16 cellular contexts compared by ENCODE assay signal in the genomic region with DNA sequence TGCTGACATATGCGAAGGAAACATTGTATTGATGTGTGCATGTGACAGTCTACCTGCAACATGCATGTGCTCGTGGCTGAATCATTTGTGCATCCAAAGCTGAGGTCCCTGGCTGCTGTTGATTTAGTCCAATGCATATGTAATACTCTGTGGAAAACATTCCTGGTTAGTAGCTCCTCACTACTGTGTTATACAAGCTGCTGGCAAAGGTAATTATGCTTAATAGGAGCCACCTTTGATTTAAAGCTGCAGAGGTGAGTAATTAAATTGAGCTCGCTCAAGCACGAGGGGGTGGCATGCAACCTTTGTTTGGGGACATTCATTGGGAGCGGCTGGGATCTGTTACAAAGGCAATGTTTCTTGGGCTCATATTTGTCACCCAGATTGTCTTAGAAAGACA.
"Had no signal": no experiment of that assay in that cellular context is flagged by ENCODE, and none has a peak within 500 bp of the region (broad histone marks: within the 10 kb centered on the region; RNA-seq: fewer than 3 reads in every experiment).

No MANE protein-coding gene starts in this region.

- H3K27me3 Mint-ChIP-seq: activated naive CD8-positive, alpha-beta T cell treated with anti-CD3 and anti-CD28 coated beads for 36 hours; dendritic cell treated with granulocyte-macrophage colony-stimulating factor and Interleukin-4, amounts not matched to agents 40 ng/mL and 50 ng/mL, for 4 days had no signal

- H3K27ac Mint-ChIP-seq: activated naive CD8-positive, alpha-beta T cell treated with anti-CD3 and anti-CD28 coated beads for 36 hours; activated T-helper 1 cell treated with anti-CD3 and anti-CD28 coated beads, Interleukin-12 subunit alpha, Interleukin-12 subunit beta, Interleukin-2, Interleukin-4 antibody, amounts not matched to agents 30 ng/mL and 10 ng/mL and 1 ng/mL, durations not matched to agents 14 hours and 24 hours and 36 hours; dendritic cell treated with granulocyte-macrophage colony-stimulating factor and Interleukin-4, amounts not matched to agents 40 ng/mL and 50 ng/mL, for 4 days; effector memory CD8-positive, alpha-beta T cell; natural killer cell treated with Interleukin-12 subunit alpha and Interleukin-12 subunit beta and Interleukin-15 and Interleukin-18, amount 100 ng/mL, for 72 hours; stimulated activated memory B cell treated with anti-CD40 and anti-IgM and Interleukin-4, amounts not matched to agents 10 μg/mL and 1 μg/mL and 100 μg/mL, for 72 hours had no signal

- H3K4me3 Mint-ChIP-seq: activated naive CD8-positive, alpha-beta T cell treated with anti-CD3 and anti-CD28 coated beads for 36 hours; activated T-helper 1 cell treated with anti-CD3 and anti-CD28 coated beads, Interleukin-12 subunit alpha, Interleukin-12 subunit beta, Interleukin-2, Interleukin-4 antibody, amounts not matched to agents 30 ng/mL and 10 ng/mL and 1 ng/mL, durations not matched to agents 14 hours and 24 hours and 36 hours; dendritic cell treated with granulocyte-macrophage colony-stimulating factor and Interleukin-4, amounts not matched to agents 40 ng/mL and 50 ng/mL, for 4 days; effector memory CD8-positive, alpha-beta T cell; natural killer cell treated with Interleukin-12 subunit alpha and Interleukin-12 subunit beta and Interleukin-15 and Interleukin-18, amount 100 ng/mL, for 72 hours; stimulated activated memory B cell treated with anti-CD40 and anti-IgM and Interleukin-4, amounts not matched to agents 10 μg/mL and 1 μg/mL and 100 μg/mL, for 72 hours had no signal

- DNase-seq: activated CD4-positive, alpha-beta T cell treated with anti-CD3 and anti-CD28 coated beads, Interleukin-2, amount 50 U/mL, for 48 hours; activated gamma-delta T cell treated with Interleukin-2 at 50 U/mL for 16 hours; activated naive CD8-positive, alpha-beta T cell treated with anti-CD3 and anti-CD28 coated beads for 36 hours; amniotic stem cell; effector memory CD8-positive, alpha-beta T cell; foreskin fibroblast; occipital lobe; retina; spleen; stimulated activated CD4-positive, alpha-beta T cell treated with anti-CD3 and anti-CD28 coated beads, Interleukin-4, amount 100 ng/mL, for 4 hours; upper lobe of left lung; WERI-Rb-1 had no signal

- H3K36me3 Mint-ChIP-seq: activated naive CD8-positive, alpha-beta T cell treated with anti-CD3 and anti-CD28 coated beads for 36 hours; natural killer cell treated with Interleukin-12 subunit alpha and Interleukin-12 subunit beta and Interleukin-15 and Interleukin-18, amount 100 ng/mL, for 72 hours; stimulated activated memory B cell treated with anti-CD40 and anti-IgM and Interleukin-4, amounts not matched to agents 10 μg/mL and 1 μg/mL and 100 μg/mL, for 72 hours had no signal

- ATAC-seq: effector memory CD8-positive, alpha-beta T cell; natural killer cell treated with Interleukin-12 subunit alpha and Interleukin-12 subunit beta and Interleukin-15 and Interleukin-18, amount 100 ng/mL, for 72 hours; stimulated activated memory B cell treated with anti-CD40 and anti-IgM and Interleukin-4, amounts not matched to agents 10 μg/mL and 1 μg/mL and 100 μg/mL, for 72 hours had no signal

- H3K9me3 Mint-ChIP-seq: activated naive CD8-positive, alpha-beta T cell treated with anti-CD3 and anti-CD28 coated beads for 36 hours; activated T-helper 1 cell treated with anti-CD3 and anti-CD28 coated beads, Interleukin-12 subunit alpha, Interleukin-12 subunit beta, Interleukin-2, Interleukin-4 antibody, amounts not matched to agents 30 ng/mL and 10 ng/mL and 1 ng/mL, durations not matched to agents 14 hours and 24 hours and 36 hours; dendritic cell treated with granulocyte-macrophage colony-stimulating factor and Interleukin-4, amounts not matched to agents 40 ng/mL and 50 ng/mL, for 4 days; effector memory CD8-positive, alpha-beta T cell; natural killer cell treated with Interleukin-12 subunit alpha and Interleukin-12 subunit beta and Interleukin-15 and Interleukin-18, amount 100 ng/mL, for 72 hours; stimulated activated memory B cell treated with anti-CD40 and anti-IgM and Interleukin-4, amounts not matched to agents 10 μg/mL and 1 μg/mL and 100 μg/mL, for 72 hours had no signal
